3 cellular contexts compared by ENCODE assay signal in the genomic region with DNA sequence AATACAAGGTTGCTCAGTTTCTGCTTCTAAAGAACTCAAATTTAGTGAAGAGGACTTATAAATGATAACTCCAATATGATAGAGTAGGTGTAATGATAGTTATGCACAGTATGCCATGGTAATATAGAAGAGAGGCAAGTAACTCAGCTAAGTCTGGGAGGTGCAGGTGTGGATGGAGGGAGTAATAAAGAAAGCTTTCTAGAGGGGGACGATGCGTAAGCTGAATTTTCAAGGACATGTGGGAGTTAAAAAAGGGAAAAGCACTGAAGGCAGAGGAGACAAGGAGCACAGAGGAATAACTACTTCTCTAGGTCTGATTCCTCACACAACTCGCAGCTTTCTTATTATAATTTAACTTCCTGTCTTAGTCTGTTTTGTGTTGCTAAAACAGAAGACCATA.
TF ChIP-seq lines count a peak whose summit lies in the region.

No MANE protein-coding gene starts in this region.

TF ChIP-seq in GM23338, 12 proteins besides CTCF, POLR2A, EP300 and RAD21 (continues in another document):
- TF ChIP-seq EZH2 (IDR thresholded peaks at IDR 0.05; ENCODE audit: low read depth, unreplicated experiment), result no peak
- TF ChIP-seq JUNB (IDR thresholded peaks at IDR 0.05; ENCODE audit: unreplicated experiment), result no peak
- TF ChIP-seq POLR2AphosphoS5 (IDR thresholded peaks at IDR 0.05; ENCODE audit: low read depth), result no peak
- TF ChIP-seq ZNF331 (CRISPR knock-in tag; IDR thresholded peaks at IDR 0.05; ENCODE audit: low read depth), result no peak
- TF ChIP-seq EZH2phosphoT487 (IDR thresholded peaks at IDR 0.05; ENCODE audit: unreplicated experiment), result no peak
- TF ChIP-seq, protein P1, sequence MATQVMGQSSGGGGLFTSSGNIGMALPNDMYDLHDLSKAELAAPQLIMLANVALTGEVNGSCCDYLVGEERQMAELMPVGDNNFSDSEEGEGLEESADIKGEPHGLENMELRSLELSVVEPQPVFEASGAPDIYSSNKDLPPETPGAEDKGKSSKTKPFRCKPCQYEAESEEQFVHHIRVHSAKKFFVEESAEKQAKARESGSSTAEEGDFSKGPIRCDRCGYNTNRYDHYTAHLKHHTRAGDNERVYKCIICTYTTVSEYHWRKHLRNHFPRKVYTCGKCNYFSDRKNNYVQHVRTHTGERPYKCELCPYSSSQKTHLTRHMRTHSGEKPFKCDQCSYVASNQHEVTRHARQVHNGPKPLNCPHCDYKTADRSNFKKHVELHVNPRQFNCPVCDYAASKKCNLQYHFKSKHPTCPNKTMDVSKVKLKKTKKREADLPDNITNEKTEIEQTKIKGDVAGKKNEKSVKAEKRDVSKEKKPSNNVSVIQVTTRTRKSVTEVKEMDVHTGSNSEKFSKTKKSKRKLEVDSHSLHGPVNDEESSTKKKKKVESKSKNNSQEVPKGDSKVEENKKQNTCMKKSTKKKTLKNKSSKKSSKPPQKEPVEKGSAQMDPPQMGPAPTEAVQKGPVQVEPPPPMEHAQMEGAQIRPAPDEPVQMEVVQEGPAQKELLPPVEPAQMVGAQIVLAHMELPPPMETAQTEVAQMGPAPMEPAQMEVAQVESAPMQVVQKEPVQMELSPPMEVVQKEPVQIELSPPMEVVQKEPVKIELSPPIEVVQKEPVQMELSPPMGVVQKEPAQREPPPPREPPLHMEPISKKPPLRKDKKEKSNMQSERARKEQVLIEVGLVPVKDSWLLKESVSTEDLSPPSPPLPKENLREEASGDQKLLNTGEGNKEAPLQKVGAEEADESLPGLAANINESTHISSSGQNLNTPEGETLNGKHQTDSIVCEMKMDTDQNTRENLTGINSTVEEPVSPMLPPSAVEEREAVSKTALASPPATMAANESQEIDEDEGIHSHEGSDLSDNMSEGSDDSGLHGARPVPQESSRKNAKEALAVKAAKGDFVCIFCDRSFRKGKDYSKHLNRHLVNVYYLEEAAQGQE (IDR thresholded peaks at IDR 0.05; ENCODE audit: unreplicated experiment), result no peak
- TF ChIP-seq ZNF114 (CRISPR knock-in tag; IDR thresholded peaks at IDR 0.05), result no peak
- no peak for TF ChIP-seq STAT1 (IDR thresholded peaks at IDR 0.05; ENCODE audit: unreplicated experiment)

TF ChIP-seq in K562, 482 proteins besides CTCF, POLR2A, EP300 and RAD21:
- no peak for TF ChIP-seq ZNF764 (CRISPR knock-in tag; IDR thresholded peaks at IDR 0.05; ENCODE audit: low read depth)
- TF ChIP-seq TRIM24 (IDR thresholded peaks at IDR 0.05), result no peak
- TF ChIP-seq ERF (CRISPR knock-in tag; IDR thresholded peaks at IDR 0.05), result no peak
- no peak for TF ChIP-seq IFI16 (CRISPR knock-in tag; IDR thresholded peaks at IDR 0.05)

TF ChIP-seq in H1, 55 proteins besides CTCF, POLR2A, EP300 and RAD21:
- TF ChIP-seq TAF7 (optimal IDR thresholded peaks at IDR 0.05; ENCODE audit: borderline replicate concordance, low read depth, low read length) (no peak), ZNF274 (IDR thresholded peaks at IDR 0.05; ENCODE audit: borderline replicate concordance, extremely low read depth, low read length) (no peak)
